1 cellular context compared by ENCODE assay signal in genomic region chr9:116539549-116539948, GRCh38.
TF ChIP-seq lines count a peak whose summit lies in the region.

No MANE protein-coding gene starts in this region.

TF ChIP-seq in K562, 482 proteins besides CTCF, POLR2A, EP300 and RAD21 (continued from another document):
- TF ChIP-seq TRIM24 (IDR thresholded peaks at IDR 0.05) (peak in 1 of 2 experiments; percentile 10; a peak in 1 of 4 replicates), CEBPG (CRISPR knock-in tag; IDR thresholded peaks at IDR 0.05) (no peak), CEBPG (tag; conservative IDR thresholded peaks at IDR 0.05 in 1 of 2, IDR thresholded peaks at IDR 0.05 in 1 of 2) (peak; percentile 77 to 84), MECOM (CRISPR knock-in tag; IDR thresholded peaks at IDR 0.05) (no peak), CTCFL (IDR thresholded peaks at IDR 0.05; ENCODE audit: borderline replicate concordance, insufficient read depth, low read depth, low read length, poor library complexity, severe bottlenecking) (no peak), ZBTB43 (CRISPR knock-in tag; IDR thresholded peaks at IDR 0.05) (no peak), ZNF212 (CRISPR knock-in tag; IDR thresholded peaks at IDR 0.05) (no peak), ZNF766 (CRISPR knock-in tag; conservative IDR thresholded peaks at IDR 0.05) (no peak)
- TF ChIP-seq, protein P1, sequence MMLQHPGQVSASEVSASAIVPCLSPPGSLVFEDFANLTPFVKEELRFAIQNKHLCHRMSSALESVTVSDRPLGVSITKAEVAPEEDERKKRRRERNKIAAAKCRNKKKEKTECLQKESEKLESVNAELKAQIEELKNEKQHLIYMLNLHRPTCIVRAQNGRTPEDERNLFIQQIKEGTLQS (IDR thresholded peaks at IDR 0.05) = peak; percentile 56; the same call in 1 of the 2 replicates
- TF ChIP-seq, protein P1 (CRISPR knock-in tag; conservative IDR thresholded peaks at IDR 0.05) = no peak
- TF ChIP-seq, protein P2, sequence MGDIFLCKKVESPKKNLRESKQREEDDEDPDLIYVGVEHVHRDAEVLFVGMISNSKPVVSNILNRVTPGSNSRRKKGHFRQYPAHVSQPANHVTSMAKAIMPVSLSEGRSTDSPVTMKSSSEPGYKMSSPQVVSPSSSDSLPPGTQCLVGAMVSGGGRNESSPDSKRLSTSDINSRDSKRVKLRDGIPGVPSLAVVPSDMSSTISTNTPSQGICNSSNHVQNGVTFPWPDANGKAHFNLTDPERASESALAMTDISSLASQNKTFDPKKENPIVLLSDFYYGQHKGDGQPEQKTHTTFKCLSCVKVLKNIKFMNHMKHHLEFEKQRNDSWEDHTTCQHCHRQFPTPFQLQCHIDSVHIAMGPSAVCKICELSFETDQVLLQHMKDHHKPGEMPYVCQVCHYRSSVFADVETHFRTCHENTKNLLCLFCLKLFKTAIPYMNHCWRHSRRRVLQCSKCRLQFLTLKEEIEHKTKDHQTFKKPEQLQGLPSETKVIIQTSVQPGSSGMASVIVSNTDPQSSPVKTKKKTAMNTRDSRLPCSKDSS (IDR thresholded peaks at IDR 0.05; ENCODE audit: low read depth, partially characterized antibody) = no peak
